ENCODE assay signal across 4 cellular contexts in genomic region chr3:98799479-98799878, GRCh38.
A peak's percentile ranks its signal among the peaks of the same experiment; 100 is the strongest.
TF ChIP-seq lines count a peak whose summit lies in the region.

No MANE protein-coding gene starts in this region.

TF ChIP-seq in A549, 52 proteins besides CTCF, POLR2A, EP300 and RAD21:
- TF ChIP-seq NPAS2 (CRISPR knock-in tag; IDR thresholded peaks at IDR 0.05; ENCODE audit: borderline replicate concordance) (no peak), PBX3 (IDR thresholded peaks at IDR 0.05) (no peak)
TF ChIP-seq in A549: peak in this region for 0.

TF ChIP-seq in HCT116, 20 proteins besides CTCF, POLR2A, EP300 and RAD21:
- TF ChIP-seq POLR2AphosphoS5 (IDR thresholded peaks at IDR 0.05; ENCODE audit: low read depth, low read length) (peak; percentile 27; the same call in 1 of the 2 replicates), ELF1 (IDR thresholded peaks at IDR 0.05; ENCODE audit: borderline replicate concordance, low read depth) (no peak)

TF ChIP-seq in GM12878, 131 proteins besides CTCF, POLR2A, EP300 and RAD21:
- TF ChIP-seq ZNF207 (IDR thresholded peaks at IDR 0.05; ENCODE audit: borderline replicate concordance) (no peak), ZZZ3 (IDR thresholded peaks at IDR 0.05; ENCODE audit: control insufficient read depth, insufficient read length, low read depth) (no peak), ZBTB40 (IDR thresholded peaks at IDR 0.05; ENCODE audit: borderline replicate concordance) (no peak), ATF7 (IDR thresholded peaks at IDR 0.05; ENCODE audit: low read depth) (no peak), CREM (IDR thresholded peaks at IDR 0.05; ENCODE audit: low read depth) (no peak)

TF ChIP-seq in HepG2, 621 proteins besides CTCF, POLR2A, EP300 and RAD21:
- no peak for TF ChIP-seq TSC22D2 (CRISPR knock-in tag; IDR thresholded peaks at IDR 0.05; ENCODE audit: borderline replicate concordance)
- peak; percentile 21 for TF ChIP-seq RBM22 (optimal IDR thresholded peaks at IDR 0.05; ENCODE audit: low read length)
- TF ChIP-seq ATF4 (CRISPR knock-in tag; IDR thresholded peaks at IDR 0.05) = no peak
TF ChIP-seq in HepG2: peak in this region for 1.
